In the genomic region with DNA sequence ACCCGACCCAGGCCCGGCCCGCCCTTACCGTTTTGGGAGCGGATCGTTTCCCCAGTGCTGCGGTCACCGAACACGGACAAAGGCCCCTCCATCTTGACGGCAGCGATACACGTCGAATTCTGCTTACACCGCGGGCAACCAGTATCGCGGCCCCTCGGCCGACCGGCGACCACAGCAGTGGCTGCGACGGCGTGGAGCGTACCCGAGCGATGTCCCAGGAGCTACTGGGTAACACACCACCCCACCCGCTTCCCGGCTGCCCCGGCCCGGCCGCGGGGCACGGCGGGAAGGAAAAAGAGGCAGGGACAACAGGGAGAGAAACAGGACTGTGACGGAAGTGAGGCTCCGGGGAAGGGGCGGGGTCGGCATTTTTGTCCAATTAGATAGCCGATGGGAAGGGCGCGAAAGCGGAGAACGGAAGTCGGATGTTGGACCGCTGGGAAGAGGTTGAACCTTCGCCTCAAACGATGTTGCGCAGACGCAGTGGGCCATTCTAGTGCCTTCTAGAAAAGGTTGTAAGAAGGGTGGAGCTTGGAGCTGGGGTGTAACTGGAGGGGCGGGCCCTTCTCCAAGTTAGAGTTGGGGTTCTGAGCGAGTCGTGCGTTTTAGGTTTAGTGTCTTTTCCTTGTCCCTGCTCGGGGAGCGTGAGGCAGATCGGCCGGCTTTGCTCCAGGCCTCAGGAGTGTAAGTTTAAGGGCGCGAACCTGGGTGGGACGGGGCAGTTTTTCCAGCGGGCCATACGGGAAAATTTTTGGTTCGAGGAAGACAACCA, we compare ENCODE assay signal across 1 cellular context.
TF ChIP-seq lines count a peak whose summit lies in the region.

A gene (minus strand): TSS at position 226 of the 772 bp plus-strand sequence. CDS start 134 bp downstream, at position 92.

TF ChIP-seq in K562, 482 proteins besides CTCF, POLR2A, EP300 and RAD21 (continued from another document and continues in another):
- TF ChIP-seq LARP7 (IDR thresholded peaks at IDR 0.05) (peak; percentile 55; the same call in 1 of the 2 replicates), SMARCA5 (IDR thresholded peaks at IDR 0.05) (0 out of 2 replicates have a peak, but pooled peaks have one; percentile 25), SMAD1 (IDR thresholded peaks at IDR 0.05; ENCODE audit: low read depth, low read length, partially characterized antibody) (no peak), SOX6 (IDR thresholded peaks at IDR 0.05) (peak; percentile 34; the same call in 1 of the 2 replicates), JUNB (CRISPR knock-in tag; conservative IDR thresholded peaks at IDR 0.05) (no peak), KHSRP (IDR thresholded peaks at IDR 0.05) (no peak), NCOA2 (IDR thresholded peaks at IDR 0.05; ENCODE audit: partially characterized antibody in 2 of 2) (no peak), ZNF766 (CRISPR knock-in tag; conservative IDR thresholded peaks at IDR 0.05) (peak; percentile 77; the same call in 1 of the 2 replicates), SMARCC2 (IDR thresholded peaks at IDR 0.05; ENCODE audit: low read depth) (no peak), ZKSCAN8 (CRISPR knock-in tag; IDR thresholded peaks at IDR 0.05) (no peak), KLF10 (CRISPR knock-in tag; IDR thresholded peaks at IDR 0.05) (no peak), MTA3 (IDR thresholded peaks at IDR 0.05; ENCODE audit: borderline replicate concordance) (peak; percentile 38), XRCC5 (IDR thresholded peaks at IDR 0.05; ENCODE audit: low read depth, low read length) (peak; percentile 82; the same call in 1 of the 2 replicates), ZNF134 (CRISPR knock-in tag; conservative IDR thresholded peaks at IDR 0.05) (0 out of 2 replicates have a peak, but pooled peaks have one; percentile 54), NR4A1 (CRISPR knock-in tag; IDR thresholded peaks at IDR 0.05) (0 out of 2 replicates have a peak, but pooled peaks have one; percentile 71), NR4A1 (tag; IDR thresholded peaks at IDR 0.05) (no peak), NFE2L1 (tag; IDR thresholded peaks at IDR 0.05; ENCODE audit: borderline replicate concordance, low read depth) (no peak), KDM2B (CRISPR knock-in tag; IDR thresholded peaks at IDR 0.05) (no peak), IFI16 (CRISPR knock-in tag; IDR thresholded peaks at IDR 0.05) (0 out of 2 replicates have a peak, but pooled peaks have one; percentile 32), POU5F1 (IDR thresholded peaks at IDR 0.05; ENCODE audit: borderline replicate concordance, low read depth, low read length, partially characterized antibody) (no peak), DMBX1 (CRISPR knock-in tag; IDR thresholded peaks at IDR 0.05; ENCODE audit: borderline replicate concordance) (peak; percentile 63), MAFK (IDR thresholded peaks at IDR 0.05; ENCODE audit: low read length) (0 out of 2 replicates have a peak, but pooled peaks have one; percentile 22), TCF7L2 (IDR thresholded peaks at IDR 0.05; ENCODE audit: low read depth, low read length) (peak; percentile 74; the same call in 1 of the 2 replicates), SUPT5H (IDR thresholded peaks at IDR 0.05) (peak; percentile 98), L3MBTL2 (IDR thresholded peaks at IDR 0.05) (peak; percentile 47; the same call in 1 of the 2 replicates), ZNF41 (CRISPR knock-in tag; conservative IDR thresholded peaks at IDR 0.05) (0 out of 2 replicates have a peak, but pooled peaks have one; percentile 59), FOXJ2 (tag; IDR thresholded peaks at IDR 0.05) (peak; percentile 93), RNF2 (IDR thresholded peaks at IDR 0.05) (peak; percentile 47; the same call in 1 of the 2 replicates), PHF20 (IDR thresholded peaks at IDR 0.05; ENCODE audit: partially characterized antibody) (peak; percentile 77), ZNF316 (IDR thresholded peaks at IDR 0.05) (no peak), ZNF445 (CRISPR knock-in tag; IDR thresholded peaks at IDR 0.05; ENCODE audit: low read depth) (0 out of 2 replicates have a peak, but pooled peaks have one; percentile 82), PYGO2 (tag; IDR thresholded peaks at IDR 0.05) (no peak), FOS (IDR thresholded peaks at IDR 0.05; ENCODE audit: extremely low read depth, insufficient read length) (peak; percentile 48), HNRNPLL (IDR thresholded peaks at IDR 0.05; ENCODE audit: low read depth, low read length, poor library complexity, severe bottlenecking) (peak; percentile 80), SMAD2 (IDR thresholded peaks at IDR 0.05; ENCODE audit: low read depth, low read length) (no peak), OTX1 (CRISPR knock-in tag; IDR thresholded peaks at IDR 0.05) (peak; percentile 79; the same call in 1 of the 2 replicates), BCOR (IDR thresholded peaks at IDR 0.05) (peak; percentile 71)
- TF ChIP-seq, protein P1, sequence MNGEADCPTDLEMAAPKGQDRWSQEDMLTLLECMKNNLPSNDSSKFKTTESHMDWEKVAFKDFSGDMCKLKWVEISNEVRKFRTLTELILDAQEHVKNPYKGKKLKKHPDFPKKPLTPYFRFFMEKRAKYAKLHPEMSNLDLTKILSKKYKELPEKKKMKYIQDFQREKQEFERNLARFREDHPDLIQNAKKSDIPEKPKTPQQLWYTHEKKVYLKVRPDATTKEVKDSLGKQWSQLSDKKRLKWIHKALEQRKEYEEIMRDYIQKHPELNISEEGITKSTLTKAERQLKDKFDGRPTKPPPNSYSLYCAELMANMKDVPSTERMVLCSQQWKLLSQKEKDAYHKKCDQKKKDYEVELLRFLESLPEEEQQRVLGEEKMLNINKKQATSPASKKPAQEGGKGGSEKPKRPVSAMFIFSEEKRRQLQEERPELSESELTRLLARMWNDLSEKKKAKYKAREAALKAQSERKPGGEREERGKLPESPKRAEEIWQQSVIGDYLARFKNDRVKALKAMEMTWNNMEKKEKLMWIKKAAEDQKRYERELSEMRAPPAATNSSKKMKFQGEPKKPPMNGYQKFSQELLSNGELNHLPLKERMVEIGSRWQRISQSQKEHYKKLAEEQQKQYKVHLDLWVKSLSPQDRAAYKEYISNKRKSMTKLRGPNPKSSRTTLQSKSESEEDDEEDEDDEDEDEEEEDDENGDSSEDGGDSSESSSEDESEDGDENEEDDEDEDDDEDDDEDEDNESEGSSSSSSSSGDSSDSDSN (IDR thresholded peaks at IDR 0.05; ENCODE audit: borderline replicate concordance in 1 of 2, low read depth in 2 of 2, low read length in 2 of 2) = peak; percentile 51 to 54; a peak in 1 of 4 replicates
- TF ChIP-seq, protein P2, sequence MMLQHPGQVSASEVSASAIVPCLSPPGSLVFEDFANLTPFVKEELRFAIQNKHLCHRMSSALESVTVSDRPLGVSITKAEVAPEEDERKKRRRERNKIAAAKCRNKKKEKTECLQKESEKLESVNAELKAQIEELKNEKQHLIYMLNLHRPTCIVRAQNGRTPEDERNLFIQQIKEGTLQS (IDR thresholded peaks at IDR 0.05) = no peak
- TF ChIP-seq, protein P2 (CRISPR knock-in tag; conservative IDR thresholded peaks at IDR 0.05) = peak; percentile 92
- TF ChIP-seq, protein P3, sequence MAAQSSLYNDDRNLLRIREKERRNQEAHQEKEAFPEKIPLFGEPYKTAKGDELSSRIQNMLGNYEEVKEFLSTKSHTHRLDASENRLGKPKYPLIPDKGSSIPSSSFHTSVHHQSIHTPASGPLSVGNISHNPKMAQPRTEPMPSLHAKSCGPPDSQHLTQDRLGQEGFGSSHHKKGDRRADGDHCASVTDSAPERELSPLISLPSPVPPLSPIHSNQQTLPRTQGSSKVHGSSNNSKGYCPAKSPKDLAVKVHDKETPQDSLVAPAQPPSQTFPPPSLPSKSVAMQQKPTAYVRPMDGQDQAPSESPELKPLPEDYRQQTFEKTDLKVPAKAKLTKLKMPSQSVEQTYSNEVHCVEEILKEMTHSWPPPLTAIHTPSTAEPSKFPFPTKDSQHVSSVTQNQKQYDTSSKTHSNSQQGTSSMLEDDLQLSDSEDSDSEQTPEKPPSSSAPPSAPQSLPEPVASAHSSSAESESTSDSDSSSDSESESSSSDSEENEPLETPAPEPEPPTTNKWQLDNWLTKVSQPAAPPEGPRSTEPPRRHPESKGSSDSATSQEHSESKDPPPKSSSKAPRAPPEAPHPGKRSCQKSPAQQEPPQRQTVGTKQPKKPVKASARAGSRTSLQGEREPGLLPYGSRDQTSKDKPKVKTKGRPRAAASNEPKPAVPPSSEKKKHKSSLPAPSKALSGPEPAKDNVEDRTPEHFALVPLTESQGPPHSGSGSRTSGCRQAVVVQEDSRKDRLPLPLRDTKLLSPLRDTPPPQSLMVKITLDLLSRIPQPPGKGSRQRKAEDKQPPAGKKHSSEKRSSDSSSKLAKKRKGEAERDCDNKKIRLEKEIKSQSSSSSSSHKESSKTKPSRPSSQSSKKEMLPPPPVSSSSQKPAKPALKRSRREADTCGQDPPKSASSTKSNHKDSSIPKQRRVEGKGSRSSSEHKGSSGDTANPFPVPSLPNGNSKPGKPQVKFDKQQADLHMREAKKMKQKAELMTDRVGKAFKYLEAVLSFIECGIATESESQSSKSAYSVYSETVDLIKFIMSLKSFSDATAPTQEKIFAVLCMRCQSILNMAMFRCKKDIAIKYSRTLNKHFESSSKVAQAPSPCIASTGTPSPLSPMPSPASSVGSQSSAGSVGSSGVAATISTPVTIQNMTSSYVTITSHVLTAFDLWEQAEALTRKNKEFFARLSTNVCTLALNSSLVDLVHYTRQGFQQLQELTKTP (IDR thresholded peaks at IDR 0.05; ENCODE audit: low read depth in 1 of 2, partially characterized antibody in 2 of 2) = peak; percentile 49 to 94
- TF ChIP-seq, protein P4, sequence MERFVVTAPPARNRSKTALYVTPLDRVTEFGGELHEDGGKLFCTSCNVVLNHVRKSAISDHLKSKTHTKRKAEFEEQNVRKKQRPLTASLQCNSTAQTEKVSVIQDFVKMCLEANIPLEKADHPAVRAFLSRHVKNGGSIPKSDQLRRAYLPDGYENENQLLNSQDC (CRISPR knock-in tag; IDR thresholded peaks at IDR 0.05) = 0 out of 2 replicates have a peak, but pooled peaks have one; percentile 70
- TF ChIP-seq, protein P5, sequence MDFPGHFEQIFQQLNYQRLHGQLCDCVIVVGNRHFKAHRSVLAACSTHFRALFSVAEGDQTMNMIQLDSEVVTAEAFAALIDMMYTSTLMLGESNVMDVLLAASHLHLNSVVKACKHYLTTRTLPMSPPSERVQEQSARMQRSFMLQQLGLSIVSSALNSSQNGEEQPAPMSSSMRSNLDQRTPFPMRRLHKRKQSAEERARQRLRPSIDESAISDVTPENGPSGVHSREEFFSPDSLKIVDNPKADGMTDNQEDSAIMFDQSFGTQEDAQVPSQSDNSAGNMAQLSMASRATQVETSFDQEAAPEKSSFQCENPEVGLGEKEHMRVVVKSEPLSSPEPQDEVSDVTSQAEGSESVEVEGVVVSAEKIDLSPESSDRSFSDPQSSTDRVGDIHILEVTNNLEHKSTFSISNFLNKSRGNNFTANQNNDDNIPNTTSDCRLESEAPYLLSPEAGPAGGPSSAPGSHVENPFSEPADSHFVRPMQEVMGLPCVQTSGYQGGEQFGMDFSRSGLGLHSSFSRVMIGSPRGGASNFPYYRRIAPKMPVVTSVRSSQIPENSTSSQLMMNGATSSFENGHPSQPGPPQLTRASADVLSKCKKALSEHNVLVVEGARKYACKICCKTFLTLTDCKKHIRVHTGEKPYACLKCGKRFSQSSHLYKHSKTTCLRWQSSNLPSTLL (IDR thresholded peaks at IDR 0.05) = no peak
- TF ChIP-seq, protein P6, sequence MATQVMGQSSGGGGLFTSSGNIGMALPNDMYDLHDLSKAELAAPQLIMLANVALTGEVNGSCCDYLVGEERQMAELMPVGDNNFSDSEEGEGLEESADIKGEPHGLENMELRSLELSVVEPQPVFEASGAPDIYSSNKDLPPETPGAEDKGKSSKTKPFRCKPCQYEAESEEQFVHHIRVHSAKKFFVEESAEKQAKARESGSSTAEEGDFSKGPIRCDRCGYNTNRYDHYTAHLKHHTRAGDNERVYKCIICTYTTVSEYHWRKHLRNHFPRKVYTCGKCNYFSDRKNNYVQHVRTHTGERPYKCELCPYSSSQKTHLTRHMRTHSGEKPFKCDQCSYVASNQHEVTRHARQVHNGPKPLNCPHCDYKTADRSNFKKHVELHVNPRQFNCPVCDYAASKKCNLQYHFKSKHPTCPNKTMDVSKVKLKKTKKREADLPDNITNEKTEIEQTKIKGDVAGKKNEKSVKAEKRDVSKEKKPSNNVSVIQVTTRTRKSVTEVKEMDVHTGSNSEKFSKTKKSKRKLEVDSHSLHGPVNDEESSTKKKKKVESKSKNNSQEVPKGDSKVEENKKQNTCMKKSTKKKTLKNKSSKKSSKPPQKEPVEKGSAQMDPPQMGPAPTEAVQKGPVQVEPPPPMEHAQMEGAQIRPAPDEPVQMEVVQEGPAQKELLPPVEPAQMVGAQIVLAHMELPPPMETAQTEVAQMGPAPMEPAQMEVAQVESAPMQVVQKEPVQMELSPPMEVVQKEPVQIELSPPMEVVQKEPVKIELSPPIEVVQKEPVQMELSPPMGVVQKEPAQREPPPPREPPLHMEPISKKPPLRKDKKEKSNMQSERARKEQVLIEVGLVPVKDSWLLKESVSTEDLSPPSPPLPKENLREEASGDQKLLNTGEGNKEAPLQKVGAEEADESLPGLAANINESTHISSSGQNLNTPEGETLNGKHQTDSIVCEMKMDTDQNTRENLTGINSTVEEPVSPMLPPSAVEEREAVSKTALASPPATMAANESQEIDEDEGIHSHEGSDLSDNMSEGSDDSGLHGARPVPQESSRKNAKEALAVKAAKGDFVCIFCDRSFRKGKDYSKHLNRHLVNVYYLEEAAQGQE (CRISPR knock-in tag; IDR thresholded peaks at IDR 0.05; ENCODE audit: low read depth) = peak; percentile 12; the same call in 1 of the 2 replicates
- TF ChIP-seq, protein P7, sequence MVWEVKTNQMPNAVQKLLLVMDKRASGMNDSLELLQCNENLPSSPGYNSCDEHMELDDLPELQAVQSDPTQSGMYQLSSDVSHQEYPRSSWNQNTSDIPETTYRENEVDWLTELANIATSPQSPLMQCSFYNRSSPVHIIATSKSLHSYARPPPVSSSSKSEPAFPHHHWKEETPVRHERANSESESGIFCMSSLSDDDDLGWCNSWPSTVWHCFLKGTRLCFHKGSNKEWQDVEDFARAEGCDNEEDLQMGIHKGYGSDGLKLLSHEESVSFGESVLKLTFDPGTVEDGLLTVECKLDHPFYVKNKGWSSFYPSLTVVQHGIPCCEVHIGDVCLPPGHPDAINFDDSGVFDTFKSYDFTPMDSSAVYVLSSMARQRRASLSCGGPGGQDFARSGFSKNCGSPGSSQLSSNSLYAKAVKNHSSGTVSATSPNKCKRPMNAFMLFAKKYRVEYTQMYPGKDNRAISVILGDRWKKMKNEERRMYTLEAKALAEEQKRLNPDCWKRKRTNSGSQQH (CRISPR knock-in tag; IDR thresholded peaks at IDR 0.05) = 0 out of 2 replicates have a peak, but pooled peaks have one; percentile 72
- TF ChIP-seq, protein P8, sequence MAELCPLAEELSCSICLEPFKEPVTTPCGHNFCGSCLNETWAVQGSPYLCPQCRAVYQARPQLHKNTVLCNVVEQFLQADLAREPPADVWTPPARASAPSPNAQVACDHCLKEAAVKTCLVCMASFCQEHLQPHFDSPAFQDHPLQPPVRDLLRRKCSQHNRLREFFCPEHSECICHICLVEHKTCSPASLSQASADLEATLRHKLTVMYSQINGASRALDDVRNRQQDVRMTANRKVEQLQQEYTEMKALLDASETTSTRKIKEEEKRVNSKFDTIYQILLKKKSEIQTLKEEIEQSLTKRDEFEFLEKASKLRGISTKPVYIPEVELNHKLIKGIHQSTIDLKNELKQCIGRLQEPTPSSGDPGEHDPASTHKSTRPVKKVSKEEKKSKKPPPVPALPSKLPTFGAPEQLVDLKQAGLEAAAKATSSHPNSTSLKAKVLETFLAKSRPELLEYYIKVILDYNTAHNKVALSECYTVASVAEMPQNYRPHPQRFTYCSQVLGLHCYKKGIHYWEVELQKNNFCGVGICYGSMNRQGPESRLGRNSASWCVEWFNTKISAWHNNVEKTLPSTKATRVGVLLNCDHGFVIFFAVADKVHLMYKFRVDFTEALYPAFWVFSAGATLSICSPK (IDR thresholded peaks at IDR 0.05; ENCODE audit: borderline replicate concordance) = no peak
